8 cellular contexts compared by ENCODE assay signal in genomic region chr16:27169511-27170071, GRCh38. TPM values are rescaled to one million over a fixed set of nuclear protein-coding genes. Genes with fewer than 3 reads are reported as not detected.
DNase-seq lines count a peak whose midpoint lies in the region; ATAC-seq, FAIRE-seq and TF ChIP-seq lines count a peak whose summit lies in the region.

No MANE protein-coding gene starts in this region.

- no peak overlapping the region for H3K9ac ChIP-seq in mesendoderm (ENCODE audit: low read length)

- H3K27me3 Mint-ChIP-seq in CD4-positive, alpha-beta T cell: no peaks in the 10 kb centered on the region
- no peaks in the 10 kb centered on the region for H3K27me3 Mint-ChIP-seq in activated naive CD8-positive, alpha-beta T cell

- no peaks in the 10 kb centered on the region for H3K79me2 ChIP-seq in mesendoderm (ENCODE audit: control insufficient read depth, insufficient read depth, low read length)

- no peak overlapping the region for H3K23ac ChIP-seq in mesendoderm (ENCODE audit: low read length)

- peak overlapping the region; percentile 21 for H3K27ac ChIP-seq in CD4-positive, alpha-beta T cell (ENCODE audit: low read depth, low read length)
- no peak overlapping the region for H3K27ac ChIP-seq in mesendoderm (ENCODE audit: low read depth, low read length)

- no peak for TF ChIP-seq CTCF in CD4-positive, alpha-beta T cell (IDR thresholded peaks at IDR 0.05)

- POLR2A ChIA-PET in CD4-positive, alpha-beta T cell (lab: Charles Lee): interaction anchor here (0.6 to 3.2 kb wide), 15 partner anchors 10 to 257 kb away, joined by 3 to 17 read pairs (median 8); partner anchors contain the start of genes IL21R and KDM8

- ATAC-seq in CD4-positive, alpha-beta T cell (ENCODE audit: poor library complexity): peak; percentile 84
- ATAC-seq in GM21528 (IDR thresholded peaks at IDR 0.05; ENCODE audit: low FRiP score, unreplicated experiment): no peak
- no peak for ATAC-seq in HG03521 (IDR thresholded peaks at IDR 0.05; ENCODE audit: unreplicated experiment)

- no peak overlapping the region for H2BK5ac ChIP-seq in mesendoderm (ENCODE audit: low read length)

- no peaks in the 10 kb centered on the region for H3K4me1 ChIP-seq in mesendoderm (ENCODE audit: control insufficient read depth, low read depth, low read length)

- no peak overlapping the region for H2AK5ac ChIP-seq in mesendoderm (ENCODE audit: low read length)

- no peak overlapping the region for H4K8ac ChIP-seq in mesendoderm (ENCODE audit: low read depth, low read length)

- CTCF ChIA-PET in CD4-positive, alpha-beta T cell (lab: Charles Lee): interaction anchor here (0.7 to 3.3 kb wide), 22 partner anchors 9 to 281 kb away, joined by 3 to 38 read pairs (median 6); partner anchors contain the start of gene NSMCE1

- peak; percentile 32 for FAIRE-seq in urothelium cell line (lab: Jason Lieb, UNC)

- H3K4me1 Mint-ChIP-seq in CD4-positive, alpha-beta T cell (ENCODE audit: low read depth): peaks cover 75% of the 10 kb centered on the region
- H3K4me1 Mint-ChIP-seq in activated naive CD8-positive, alpha-beta T cell (ENCODE audit: low read depth): peaks cover 72% of the 10 kb centered on the region

- H2BK120ac ChIP-seq in mesendoderm (ENCODE audit: low read depth, low read length): no peak overlapping the region

- H3K4me2 ChIP-seq in mesendoderm (ENCODE audit: low read length): no peak overlapping the region

- H3K9me3 Mint-ChIP-seq in CD4-positive, alpha-beta T cell: no peaks in the 10 kb centered on the region
- H3K9me3 Mint-ChIP-seq in activated naive CD8-positive, alpha-beta T cell (ENCODE audit: low read depth): peaks cover 4% of the 10 kb centered on the region

- no peaks in the 10 kb centered on the region for H3K27me3 ChIP-seq in CD4-positive, alpha-beta T cell (ENCODE audit: control insufficient read depth, insufficient read depth, low read length)
- H3K27me3 ChIP-seq in mesendoderm (ENCODE audit: insufficient read depth, low read length, poor library complexity): no peaks in the 10 kb centered on the region

- no peaks in the 10 kb centered on the region for H3K36me3 ChIP-seq in mesendoderm (ENCODE audit: control insufficient read depth, insufficient read depth, low read length)

- no peak overlapping the region for H2BK15ac ChIP-seq in mesendoderm (replicated peaks; ENCODE audit: low read depth)

- H3K4ac ChIP-seq in mesendoderm (ENCODE audit: low read depth, low read length): no peak overlapping the region

- no CpG with 5 or more reads among the region's 6 CpGs for WGBS in mesendoderm (ENCODE audit: extremely low coverage, insufficient coverage, low lambda C conversion rate)

- no peak overlapping the region for H4K5ac ChIP-seq in mesendoderm (ENCODE audit: low read length)

- H3K79me1 ChIP-seq in mesendoderm (ENCODE audit: low read length): no peaks in the 10 kb centered on the region

- peak; percentile 55 to 80 (median 70) for DNase-seq in CD4-positive, alpha-beta T cell
- DNase-seq in Kasumi-1 (lab: John Stamatoyannopoulos, UW): peak; percentile 43 to 51
- DNase-seq in T-helper 1 cell: peak; percentile 41 to 91 (median 66)
- peak; percentile 44 for DNase-seq in mesendoderm
- peak; percentile 52 for DNase-seq in urothelium cell line (ENCODE audit: low spot score)

- intact Hi-C loops in CD4-positive, alpha-beta T cell (cut with DNase I, micrococcal nuclease): loop anchor here (1.0 to 2.0 kb wide), 4 partner anchors 15 to 65 kb away; partner anchors contain the start of gene KDM8 (in 1 of the 2)

- peak overlapping the region; percentile 71 for H3K27ac Mint-ChIP-seq in CD4-positive, alpha-beta T cell
- peak overlapping the region; percentile 75 for H3K27ac Mint-ChIP-seq in activated naive CD8-positive, alpha-beta T cell

- H3K36me3 Mint-ChIP-seq in CD4-positive, alpha-beta T cell (ENCODE audit: low read depth): no peaks in the 10 kb centered on the region
- H3K36me3 Mint-ChIP-seq in activated naive CD8-positive, alpha-beta T cell: peaks cover 4% of the 10 kb centered on the region

- no peak overlapping the region for H3K56ac ChIP-seq in mesendoderm (ENCODE audit: low read length)

- peak overlapping the region; percentile 2 for H3K4me3 Mint-ChIP-seq in CD4-positive, alpha-beta T cell
- peak overlapping the region; percentile 54 for H3K4me3 Mint-ChIP-seq in activated naive CD8-positive, alpha-beta T cell

- no peak overlapping the region for H3K4me3 ChIP-seq in mesendoderm (ENCODE audit: low read length)

- H3K18ac ChIP-seq in mesendoderm (ENCODE audit: low read length): no peak overlapping the region

- no peaks in the 10 kb centered on the region for H3K9me3 ChIP-seq in CD4-positive, alpha-beta T cell (ENCODE audit: control insufficient read depth, low read length)

RNA-seq across cellular contexts. Expression of gene KDM8, which starts 33.7 kb away (rescaled TPM):
- 10 to 100 TPM; 15.1 to 17.3 TPM for total RNA-seq in CD4-positive, alpha-beta T cell
- 5.4 TPM for polyA plus RNA-seq in mesendoderm (2013, experiment 1 of 2)
- polyA plus RNA-seq in mesendoderm (2013, experiment 2 of 2): 4.7 TPM
